ENCODE assay signal across 1 cellular context in the genomic region with DNA sequence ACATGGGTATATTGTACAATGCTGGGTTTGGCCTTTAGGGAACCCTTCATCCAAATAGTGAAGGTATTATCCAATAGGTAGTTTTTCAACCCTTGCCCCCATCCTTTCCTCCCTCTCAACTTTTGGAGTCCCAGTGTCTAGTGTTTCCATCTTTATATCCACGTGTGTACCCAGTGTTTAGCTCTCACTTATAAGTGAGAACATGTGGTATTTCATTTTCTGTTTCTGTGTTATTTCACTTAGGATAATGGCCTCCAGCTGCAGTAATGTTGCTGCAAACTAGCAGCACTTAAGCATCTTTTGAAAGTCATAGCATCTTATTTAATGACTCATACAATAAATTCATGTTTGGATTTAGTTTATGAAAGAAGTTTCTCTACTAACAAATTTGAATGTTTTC.
TF ChIP-seq lines count a peak whose summit lies in the region.

No MANE protein-coding gene starts in this region.

TF ChIP-seq in HepG2, 621 proteins besides CTCF, POLR2A, EP300 and RAD21 (continued from another document):
- TF ChIP-seq, protein P1, sequence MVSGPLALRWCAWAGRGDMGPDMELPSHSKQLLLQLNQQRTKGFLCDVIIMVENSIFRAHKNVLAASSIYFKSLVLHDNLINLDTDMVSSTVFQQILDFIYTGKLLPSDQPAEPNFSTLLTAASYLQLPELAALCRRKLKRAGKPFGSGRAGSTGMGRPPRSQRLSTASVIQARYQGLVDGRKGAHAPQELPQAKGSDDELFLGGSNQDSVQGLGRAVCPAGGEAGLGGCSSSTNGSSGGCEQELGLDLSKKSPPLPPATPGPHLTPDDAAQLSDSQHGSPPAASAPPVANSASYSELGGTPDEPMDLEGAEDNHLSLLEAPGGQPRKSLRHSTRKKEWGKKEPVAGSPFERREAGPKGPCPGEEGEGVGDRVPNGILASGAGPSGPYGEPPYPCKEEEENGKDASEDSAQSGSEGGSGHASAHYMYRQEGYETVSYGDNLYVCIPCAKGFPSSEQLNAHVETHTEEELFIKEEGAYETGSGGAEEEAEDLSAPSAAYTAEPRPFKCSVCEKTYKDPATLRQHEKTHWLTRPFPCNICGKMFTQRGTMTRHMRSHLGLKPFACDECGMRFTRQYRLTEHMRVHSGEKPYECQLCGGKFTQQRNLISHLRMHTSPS (CRISPR knock-in tag; IDR thresholded peaks at IDR 0.05; ENCODE audit: low read depth): no peak
